23 cellular contexts compared by ENCODE assay signal in genomic region chr3:8994226-8994625, GRCh38. TPM values are rescaled to one million over a fixed set of nuclear protein-coding genes. Genes with fewer than 3 reads are reported as not detected.
DNase-seq lines count a peak whose midpoint lies in the region; ATAC-seq, FAIRE-seq and TF ChIP-seq lines count a peak whose summit lies in the region.
"Had no signal": no experiment of that assay in that cellular context is flagged by ENCODE, and none has a peak within 500 bp of the region (broad histone marks: within the 10 kb centered on the region; RNA-seq: fewer than 3 reads in every experiment).

No MANE protein-coding gene starts in this region.

- H2BK20ac ChIP-seq in H1 (ENCODE audit: low read length) = no peak overlapping the region

- H2BK12ac ChIP-seq in H1 (ENCODE audit: low read depth, low read length) = no peak overlapping the region

- TF ChIP-seq POLR2A in K562 (conservative IDR thresholded peaks at IDR 0.05) = no peak
- TF ChIP-seq POLR2A in H1 (IDR thresholded peaks at IDR 0.05; ENCODE audit: control extremely low read depth in 1 of 2, low read depth in 2 of 2, low read length in 2 of 2) = no peak

- TF ChIP-seq EP300 in K562 (IDR thresholded peaks at IDR 0.05; ENCODE audit: low read length) (no peak), H1 (IDR thresholded peaks at IDR 0.05; ENCODE audit: borderline replicate concordance in 1 of 2, low read depth in 2 of 2, low read length in 2 of 2) (no peak)

- no peak for DNase-seq in K562 (ENCODE audit: extremely low read depth in 1 of 4, low spot score in 3 of 4)
- no peak for DNase-seq in H1 (ENCODE audit: low read depth in 1 of 2, low spot score in 2 of 2)
- no peak for DNase-seq in neural crest cell (ENCODE audit: low read depth, low spot score)
- DNase-seq in tibial artery = no peak
- no peak for DNase-seq in endodermal cell
- DNase-seq in D721Med (ENCODE audit: insufficient read length, low spot score) = no peak
- DNase-seq: 8988T; ACHN; AML-193; BE2C; CD4-positive, alpha-beta T cell; CD8-positive, alpha-beta memory T cell; DMS53; DMS79 treated with DMSO at 0.1 percent for 48 hours; GF-D8; HCEC 1CT had no signal

- no peak for FAIRE-seq in K562 (lab: Jason Lieb, UNC)
- FAIRE-seq in H1 (lab: Jason Lieb, UNC) = no peak
- FAIRE-seq in D721Med (lab: Jason Lieb, UNC) = no peak
- FAIRE-seq: A549, GM12891, GM18507, H54 had no signal

- H3K4me2 ChIP-seq in K562 (ENCODE audit: insufficient read depth, low read length) (no peak overlapping the region), H1 (ENCODE audit: insufficient read depth in 1 of 2, low read depth in 2 of 2, low read length in 2 of 2) (no peak overlapping the region)
- H3K4me2 ChIP-seq: A549; BLaER1 treated with 17β-estradiol and CSF1 and Interleukin-3, amounts not matched to agents 10 nM and 100 nM; GM23338 had no signal

- H3K27me3 ChIP-seq in K562 (ENCODE audit: control insufficient read depth in 2 of 2, insufficient read depth in 2 of 2, low read length in 2 of 2) (peaks cover 61 to 71% of the 10 kb centered on the region in 2 experiments), H1 (replicated peaks in 1 of 4; ENCODE audit: control insufficient read depth in 3 of 4, extremely low read depth in 1 of 4, insufficient read depth in 3 of 4, low read length in 3 of 4) (no peaks in the 10 kb centered on the region), tibial artery (no peaks in the 10 kb centered on the region), endodermal cell (ENCODE audit: control insufficient read depth, insufficient read depth, low read length, poor library complexity, severe bottlenecking) (no peaks in the 10 kb centered on the region)
- H3K27me3 ChIP-seq: BE2C; BLaER1 treated with 17β-estradiol and CSF1 and Interleukin-3, amounts not matched to agents 10 nM and 100 nM had no signal

- 0 out of 2 replicates have a peak overlapping the region, but pooled peaks have one; percentile 67 for H2BK15ac ChIP-seq in H1 (ENCODE audit: low read length)

- no peak overlapping the region for H2BK5ac ChIP-seq in H1 (ENCODE audit: low read depth, low read length)

- H3K18ac ChIP-seq in H1 (ENCODE audit: extremely low read depth, low read length) = no peak overlapping the region

- H3K9ac ChIP-seq in K562 (ENCODE audit: insufficient read depth in 1 of 2, low read depth in 2 of 2, low read length in 2 of 2) = no peak overlapping the region
- no peak overlapping the region for H3K9ac ChIP-seq in H1 (replicated peaks in 1 of 4; ENCODE audit: extremely low read depth in 1 of 4, low read depth in 3 of 4, low read length in 3 of 4)
- no peak overlapping the region for H3K9ac ChIP-seq in endodermal cell (ENCODE audit: extremely low read depth, low read length, poor library complexity, severe bottlenecking)
- H3K9ac ChIP-seq: BLaER1 treated with 17β-estradiol and CSF1 and Interleukin-3, amounts not matched to agents 10 nM and 100 nM had no signal

- H3K4me3 Mint-ChIP-seq in neural crest cell = no peak overlapping the region
- H3K4me3 Mint-ChIP-seq in endodermal cell = no peak overlapping the region
- H3K4me3 Mint-ChIP-seq: CD14-positive monocyte; CD4-positive, alpha-beta T cell; CD8-positive, alpha-beta memory T cell; GM23338 had no signal

- in situ Hi-C loops in K562 (cut with MboI) = no loop called here

- no peak for TF ChIP-seq RAD21 in K562 (CRISPR knock-in tag; conservative IDR thresholded peaks at IDR 0.05 in 1 of 2, IDR thresholded peaks at IDR 0.05 in 1 of 2)
- TF ChIP-seq RAD21 in H1 (IDR thresholded peaks at IDR 0.05 in 1 of 2, conservative IDR thresholded peaks at IDR 0.05 in 1 of 2; ENCODE audit: low read depth in 2 of 2, low read length in 2 of 2) = no peak

- POLR2A ChIA-PET in K562 (lab: Yijun Ruan, JAX) (interaction anchor here (0.5 to 0.6 kb wide), 2 partner anchors 45 to 193 kb away, joined by 3 read pairs; no protein-coding TSS in a partner anchor), H1 (lab: Charles Lee; ENCODE audit: partially characterized antibody) (no interaction called here)

- no peak overlapping the region for H4K5ac ChIP-seq in H1 (ENCODE audit: insufficient read length, low read depth, low read length)

- no peaks in the 10 kb centered on the region for H3K23me2 ChIP-seq in H1 (ENCODE audit: low read depth, low read length)

- no peak overlapping the region for H2AK5ac ChIP-seq in H1 (ENCODE audit: low read depth, low read length)

- H3K4ac ChIP-seq in H1 (replicated peaks; ENCODE audit: insufficient read length, low read depth, low read length) = no peak overlapping the region

- H3K9me3 ChIP-seq in K562 (replicated peaks; ENCODE audit: control insufficient read depth, insufficient read depth, low read depth, low read length) (peaks cover 6% of the 10 kb centered on the region), H1 (ENCODE audit: insufficient read depth in 2 of 2, low read depth in 1 of 2, low read length in 1 of 2) (no peaks in the 10 kb centered on the region; a peak in 1 of 4 replicates), tibial artery (no peaks in the 10 kb centered on the region), endodermal cell (ENCODE audit: control insufficient read depth, low read length) (no peaks in the 10 kb centered on the region)
- H3K9me3 ChIP-seq: A549; BE2C; BLaER1 treated with 17β-estradiol and CSF1 and Interleukin-3, amounts not matched to agents 10 nM and 100 nM had no signal

- TF ChIP-seq CTCF in K562 (IDR thresholded peaks at IDR 0.05 in 2 of 3, conservative IDR thresholded peaks at IDR 0.05 in 1 of 3; ENCODE audit: insufficient read depth in 2 of 3, low read depth in 1 of 3, low read length in 3 of 3) (no peak), H1 (IDR thresholded peaks at IDR 0.05; ENCODE audit: control extremely low read depth in 1 of 3, insufficient read depth in 1 of 3, low read depth in 1 of 3, low read length in 3 of 3) (no peak), neural crest cell (conservative IDR thresholded peaks at IDR 0.05) (no peak), tibial artery (IDR thresholded peaks at IDR 0.05) (no peak), endodermal cell (conservative IDR thresholded peaks at IDR 0.05) (no peak), D721Med (IDR thresholded peaks at IDR 0.05; ENCODE audit: insufficient read depth, missing control alignments) (no peak)

- H3K4me1 Mint-ChIP-seq in neural crest cell (peaks cover 11% of the 10 kb centered on the region), endodermal cell (no peaks in the 10 kb centered on the region)
- H3K4me1 Mint-ChIP-seq: CD14-positive monocyte; CD8-positive, alpha-beta memory T cell had no signal

- H3K27ac ChIP-seq in K562 (ENCODE audit: extremely low read depth, low read depth, low read length) (no peak overlapping the region), H1 (ENCODE audit: low read depth, low read length) (no peak overlapping the region), tibial artery (no peak overlapping the region), endodermal cell (ENCODE audit: low read depth, low read length) (no peak overlapping the region)
- H3K27ac ChIP-seq: A549; BLaER1 treated with 17β-estradiol and CSF1 and Interleukin-3, amounts not matched to agents 10 nM and 100 nM had no signal

- no peak overlapping the region for H3K4me3 ChIP-seq in K562
- no peak overlapping the region for H3K4me3 ChIP-seq in H1 (ENCODE audit: extremely low read depth in 1 of 4, insufficient read depth in 2 of 4, low read depth in 3 of 4, low read length in 4 of 4)
- no peak overlapping the region for H3K4me3 ChIP-seq in tibial artery
- H3K4me3 ChIP-seq in endodermal cell (ENCODE audit: low read length) = no peak overlapping the region
- H3K4me3 ChIP-seq: A549; BLaER1 treated with 17β-estradiol and CSF1 and Interleukin-3, amounts not matched to agents 10 nM and 100 nM; GM23338 had no signal

- BruUV-seq in K562 (replicated peaks; lab: Mats Ljungman, UMichigan) = no TSS peak

- no peaks in the 10 kb centered on the region for H3K9me1 ChIP-seq in K562 (ENCODE audit: control insufficient read depth, insufficient read depth, low read length)

- H3K14ac ChIP-seq in H1 (ENCODE audit: insufficient read length) = no peak overlapping the region

- intact Hi-C loops in K562 (cut with micrococcal nuclease) (no loop called here), tibial artery (cut with DNase I; ENCODE audit: low total_unique reads) (no loop called here)

- no peak overlapping the region for H3K56ac ChIP-seq in H1 (replicated peaks; ENCODE audit: insufficient read length, low read depth, low read length)

- ATAC-seq in K562 = no peak
- ATAC-seq: A549, GM23338 had no signal

- no peak overlapping the region for H4K8ac ChIP-seq in H1 (ENCODE audit: extremely low read depth, insufficient read depth, low read length)

- 1% methylated on average over 15 of the region's 15 CpGs for WGBS in K562 (ENCODE audit: insufficient coverage, low coverage, missing lambda C conversion rate)
- 97% methylated on average over 15 of the region's 15 CpGs; no CpG with 5 or more reads in 1 of the 2 experiments for WGBS in H1 (ENCODE audit: extremely low coverage in 1 of 2, insufficient coverage in 1 of 2, insufficient read length in 1 of 2, insufficient replicate concordance in 2 of 2, low coverage in 1 of 2, low lambda C conversion rate in 2 of 2, missing lambda C conversion rate in 1 of 2), 2 experiments
- 95 to 98% methylated on average over 10 to 15 of the region's 15 CpGs for WGBS in endodermal cell (ENCODE audit: insufficient coverage in 1 of 2, insufficient read length in 1 of 2), 2 experiments

- H3K36me3 Mint-ChIP-seq in neural crest cell (ENCODE audit: low read depth) = peaks cover 10% of the 10 kb centered on the region
- H3K36me3 Mint-ChIP-seq in endodermal cell (ENCODE audit: low read depth) = no peaks in the 10 kb centered on the region
- H3K36me3 Mint-ChIP-seq: CD14-positive monocyte; CD8-positive, alpha-beta memory T cell had no signal

- no peaks in the 10 kb centered on the region for H3K9me3 Mint-ChIP-seq in neural crest cell
- no peaks in the 10 kb centered on the region for H3K9me3 Mint-ChIP-seq in endodermal cell
- H3K9me3 Mint-ChIP-seq: CD14-positive monocyte; CD4-positive, alpha-beta T cell; CD8-positive, alpha-beta memory T cell; GM23338 had no signal

- no peaks in the 10 kb centered on the region for H3K27me3 Mint-ChIP-seq in neural crest cell (ENCODE audit: low read depth)
- H3K27me3 Mint-ChIP-seq in endodermal cell (ENCODE audit: insufficient read depth) = no peaks in the 10 kb centered on the region
- H3K27me3 Mint-ChIP-seq: CD4-positive, alpha-beta T cell had no signal

- H3K23ac ChIP-seq in H1 (ENCODE audit: insufficient read length) = no peak overlapping the region

- H3K36me3 ChIP-seq in K562 (ENCODE audit: control insufficient read depth, insufficient read depth, low read length) = no peaks in the 10 kb centered on the region
- no peaks in the 10 kb centered on the region for H3K36me3 ChIP-seq in H1 (ENCODE audit: control insufficient read depth in 2 of 4, insufficient read depth in 4 of 4, low read length in 3 of 4)
- H3K36me3 ChIP-seq in tibial artery = no peaks in the 10 kb centered on the region
- H3K36me3 ChIP-seq in endodermal cell (ENCODE audit: control insufficient read depth, insufficient read depth, low read length) = no peaks in the 10 kb centered on the region
- H3K36me3 ChIP-seq: BE2C had no signal

- H3K79me2 ChIP-seq in K562 (ENCODE audit: control insufficient read depth, insufficient read depth, low read length) (no peaks in the 10 kb centered on the region), H1 (ENCODE audit: control insufficient read depth in 1 of 2, insufficient read depth in 2 of 2, low read length in 2 of 2) (no peaks in the 10 kb centered on the region)

- H3K27ac Mint-ChIP-seq in neural crest cell (ENCODE audit: unreplicated experiment) = peak overlapping the region; percentile 67
- H3K27ac Mint-ChIP-seq in endodermal cell = no peak overlapping the region
- H3K27ac Mint-ChIP-seq: CD14-positive monocyte; CD4-positive, alpha-beta T cell; CD8-positive, alpha-beta memory T cell; GM23338 had no signal

- H4K20me1 ChIP-seq in K562 (replicated peaks; ENCODE audit: control insufficient read depth, insufficient read depth, low read length) (peaks cover 10% of the 10 kb centered on the region), H1 (replicated peaks in 1 of 2; ENCODE audit: control insufficient read depth in 1 of 2, insufficient read depth in 2 of 2, low read length in 2 of 2) (no peaks in the 10 kb centered on the region)
- H4K20me1 ChIP-seq: BLaER1 treated with 17β-estradiol and CSF1 and Interleukin-3, amounts not matched to agents 10 nM and 100 nM had no signal

- no peaks in the 10 kb centered on the region; the same call in 1 of the 2 replicates for H3K79me1 ChIP-seq in H1 (ENCODE audit: low read depth, low read length)

- no peaks in the 10 kb centered on the region for H3K4me1 ChIP-seq in K562 (replicated peaks in 1 of 2; ENCODE audit: control insufficient read depth in 2 of 2, insufficient read depth in 2 of 2, low read length in 2 of 2)
- peaks cover 0 to 5% (median 4%) of the 10 kb centered on the region in 4 experiments; a peak in 3 of 7 replicates for H3K4me1 ChIP-seq in H1 (replicated peaks in 1 of 4; ENCODE audit: control insufficient read depth in 3 of 4, insufficient read depth in 4 of 4, low read length in 3 of 4)
- H3K4me1 ChIP-seq in tibial artery = peaks cover 0 to 9% (median 0%) of the 10 kb centered on the region in 4 donors
- H3K4me1 ChIP-seq in endodermal cell (ENCODE audit: control insufficient read depth, insufficient read depth, low read length) = no peaks in the 10 kb centered on the region
- H3K4me1 ChIP-seq: A549, BE2C had no signal

- no peak overlapping the region for H4K91ac ChIP-seq in H1 (replicated peaks; ENCODE audit: insufficient read length, low read length)

- CTCF ChIA-PET in K562 (lab: Yijun Ruan, JAX; ENCODE audit: low intra/inter-chr PET ratio) = no interaction called here
- CTCF ChIA-PET in H1 (lab: Charles Lee; ENCODE audit: partially characterized antibody) = interaction anchor here (0.9 to 13.2 kb wide), 20 partner anchors 7 to 307 kb away, joined by 3 to 200 read pairs (median 4); no protein-coding TSS in a partner anchor

- H2AFZ ChIP-seq in K562 (ENCODE audit: low read depth, low read length) (no peak overlapping the region), H1 (ENCODE audit: low read length) (no peak overlapping the region)
- H2AFZ ChIP-seq: GM23338 had no signal

- H2BK120ac ChIP-seq in H1 (replicated peaks; ENCODE audit: low read depth, low read length) = no peak overlapping the region

RNA-seq across cellular contexts. Expression of gene RAD18, which starts 31.0 kb away (rescaled TPM):
- total RNA-seq in K562 (2011; cell fraction: chromatin; rRNA removed; ENCODE audit: low replicate concordance) = 50.6 and 94.1 TPM in 2 replicates
- total RNA-seq in K562 (2011; cell fraction: nucleolus; rRNA removed) = 25.5 and 27.8 TPM in 2 replicates
- total RNA-seq in K562 (2011; cell fraction: nucleoplasm; rRNA removed) = 43.8 and 68.4 TPM in 2 replicates
- total RNA-seq in K562 (2014; rRNA removed) (20.1 and 26.7 TPM in 2 replicates), K562 (2014; rRNA removed; fragmentation: Illumina TruSeq; extraction: Trizol) (43.4 and 47.6 TPM in 2 replicates), K562 (2015; rRNA removed; fragmentation: Illumina TruSeq; extraction: Trizol) (31.7 and 34.4 TPM in 2 replicates), K562 (2021) (49.4 and 55.9 TPM in 2 replicates), neural crest cell (34.2 and 36.3 TPM in 2 replicates), endodermal cell (10 to 100 TPM; 18.2 to 20.8 TPM)
- polyA plus RNA-seq in K562 (2011; rRNA removed) (33.2 and 46.3 TPM in 2 replicates), K562 (2014; fragmentation: Illumina TruSeq; extraction: Trizol) (29.3 and 41.4 TPM in 2 replicates), K562 (2014; fragmentation: Nextera tagmentation; extraction: Ambion mirVana) (10 to 100 TPM; 19.2 to 23.2 TPM), K562 (2014; rRNA removed) (26.3 and 29.1 TPM in 2 replicates), H1 (2011; rRNA removed) (13.0 and 22.7 TPM in 2 replicates)
- polyA plus RNA-seq in K562 (2011; cell fraction: cytosol; rRNA removed) = 30.6 and 34.2 TPM in 2 replicates
- polyA plus RNA-seq in K562 (2011; cell fraction: nucleus; rRNA removed) = 42.3 and 48.7 TPM in 2 replicates
- polyA plus RNA-seq in K562 (2012) = 17.6 and 24.0 TPM in 2 replicates
- 52.2 and 61.5 TPM in 2 replicates for polyA minus RNA-seq in K562 (2011; rRNA and poly(A)+ RNA removed)
- 17.5 and 21.3 TPM in 2 replicates for polyA minus RNA-seq in K562 (2011; cell fraction: cytosol; rRNA and poly(A)+ RNA removed)
- 72.3 and 83.2 TPM in 2 replicates for polyA minus RNA-seq in K562 (2011; cell fraction: nucleus; rRNA and poly(A)+ RNA removed)
- 23.0 and 23.2 TPM in 2 replicates for total RNA-seq in H1 (2021; fragmentation: NEBNext Ultra II Directional; extraction: Animal tissue kit (Norgen Biotek cat#: 25700))
- 12.9 TPM for polyA plus RNA-seq in H1 (2011; cell fraction: cytosol; rRNA removed)
- polyA plus RNA-seq in H1 (2011; cell fraction: nucleus; rRNA removed) = 8.6 TPM
- 8.5 to 13.3 TPM (median 9.9 TPM) in 4 replicates for polyA plus RNA-seq in H1 (2012, experiment 1 of 2)
- polyA plus RNA-seq in H1 (2012, experiment 2 of 2) = 0.59 TPM
- 14.7 TPM for polyA plus RNA-seq in H1 (2013, experiment 1 of 2)
- 16.1 TPM for polyA plus RNA-seq in H1 (2013, experiment 2 of 2)
- polyA minus RNA-seq in H1 (2011; rRNA and poly(A)+ RNA removed) = 20.8 and 23.0 TPM in 2 replicates
- polyA minus RNA-seq in H1 (2011; cell fraction: cytosol; rRNA and poly(A)+ RNA removed) = 8.9 TPM
- polyA minus RNA-seq in H1 (2011; cell fraction: nucleus; rRNA and poly(A)+ RNA removed) = 33.8 TPM
- 19.1 TPM for polyA plus RNA-seq in endodermal cell (2013, experiment 1 of 2)
- 17.8 TPM for polyA plus RNA-seq in endodermal cell (2013, experiment 2 of 2)
